8 cellular contexts compared by ENCODE assay signal in the genomic region with DNA sequence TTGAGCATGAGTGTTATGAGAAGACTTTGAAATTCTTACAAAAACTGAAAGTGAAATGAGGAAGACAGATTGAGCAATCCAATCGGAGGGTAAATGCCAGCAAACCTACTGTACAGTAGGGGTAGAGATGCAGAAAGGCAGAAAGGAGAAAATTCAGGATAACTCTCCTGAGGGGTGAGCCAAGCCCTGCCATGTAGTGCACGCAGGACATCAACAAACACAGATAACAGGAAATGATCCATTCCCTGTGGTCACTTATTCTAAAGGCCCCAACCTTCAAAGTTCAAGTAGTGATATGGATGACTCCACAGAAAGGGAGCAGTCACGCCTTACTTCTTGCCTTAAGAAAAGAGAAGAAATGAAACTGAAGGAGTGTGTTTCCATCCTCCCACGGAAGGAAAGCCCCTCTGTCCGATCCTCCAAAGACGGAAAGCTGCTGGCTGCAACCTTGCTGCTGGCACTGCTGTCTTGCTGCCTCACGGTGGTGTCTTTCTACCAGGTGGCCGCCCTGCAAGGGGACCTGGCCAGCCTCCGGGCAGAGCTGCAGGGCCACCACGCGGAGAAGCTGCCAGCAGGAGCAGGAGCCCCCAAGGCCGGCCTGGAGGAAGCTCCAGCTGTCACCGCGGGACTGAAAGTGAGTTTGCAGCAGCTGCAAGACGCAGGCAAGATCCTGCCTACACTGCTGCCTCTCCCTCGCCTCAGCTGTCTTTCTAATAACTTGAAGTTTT. TPM values are rescaled to one million over a fixed set of nuclear protein-coding genes. Genes with fewer than 3 reads are reported as not detected.
DNase-seq lines count a peak whose midpoint lies in the region; ATAC-seq and TF ChIP-seq lines count a peak whose summit lies in the region.

A gene with protein sequence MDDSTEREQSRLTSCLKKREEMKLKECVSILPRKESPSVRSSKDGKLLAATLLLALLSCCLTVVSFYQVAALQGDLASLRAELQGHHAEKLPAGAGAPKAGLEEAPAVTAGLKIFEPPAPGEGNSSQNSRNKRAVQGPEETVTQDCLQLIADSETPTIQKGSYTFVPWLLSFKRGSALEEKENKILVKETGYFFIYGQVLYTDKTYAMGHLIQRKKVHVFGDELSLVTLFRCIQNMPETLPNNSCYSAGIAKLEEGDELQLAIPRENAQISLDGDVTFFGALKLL (plus strand): TSS at position 118 of the 728 bp plus-strand sequence. CDS start 178 bp downstream, at position 296.

- H3K9me3 ChIP-seq in BE2C = no peaks in the 10 kb centered on the region
- H3K9me3 ChIP-seq in ascending aorta = no peaks in the 10 kb centered on the region

- peak; percentile 53 for DNase-seq in BE2C
- DNase-seq in GM19238 (ENCODE audit: insufficient read length, low spot score) = peak; percentile 15
- DNase-seq in T-helper 1 cell = peak; percentile 8 to 54 (median 15)
- no peak for DNase-seq in ascending aorta (ENCODE audit: low spot score in 2 of 2)
- peak; percentile 32 to 37 (median 37) for DNase-seq in immature natural killer cell
- peak; percentile 34 to 44 (median 36) for DNase-seq in stimulated activated CD4-positive, alpha-beta T cell treated with anti-CD3 and anti-CD28 coated beads, Interleukin-12 subunit alpha, Interleukin-12 subunit beta, amount 100 ng/mL, for 48 hours (ENCODE audit: low read depth in 2 of 3, low spot score in 1 of 3)
- DNase-seq in NCI-H1436 (lab: John Stamatoyannopoulos, UW) = no peak

- H3K36me3 Mint-ChIP-seq in immature natural killer cell = peaks cover 0 to 6% (median 0%) of the 10 kb centered on the region in 3 donors

- no peaks in the 10 kb centered on the region for H3K27me3 Mint-ChIP-seq in immature natural killer cell (ENCODE audit: low read depth in 3 of 3)

- peak within 1 kb of the TSS; percentile 46 to 48 for H3K27ac ChIP-seq in ascending aorta

- H3K9me3 Mint-ChIP-seq in immature natural killer cell = no peaks in the 10 kb centered on the region

- H3K4me1 ChIP-seq in BE2C (no peaks in the 10 kb centered on the region), ascending aorta (no peaks in the 10 kb centered on the region)

- peak within 1 kb of the TSS; percentile 69 to 89 (median 82) for H3K27ac Mint-ChIP-seq in immature natural killer cell

- ATAC-seq in HG03354 (IDR thresholded peaks at IDR 0.05; ENCODE audit: poor library complexity, severe bottlenecking, unreplicated experiment) = peak; percentile 74

- no peaks in the 10 kb centered on the region for H3K36me3 ChIP-seq in BE2C
- peaks cover 0 to 6% of the 10 kb centered on the region in 2 donors for H3K36me3 ChIP-seq in ascending aorta

- H3K4me3 Mint-ChIP-seq in immature natural killer cell = peak within 1 kb of the TSS; percentile 76 to 90 (median 85)

- peaks cover 38 to 56% of the 10 kb centered on the region in 2 donors for H3K4me1 Mint-ChIP-seq in immature natural killer cell

- intact Hi-C loops in ascending aorta (cut with DNase I) = no loop called here

- H3K27me3 ChIP-seq in BE2C (peaks cover 10% of the 10 kb centered on the region), ascending aorta (no peaks in the 10 kb centered on the region)

- H3K4me3 ChIP-seq in BE2C (ENCODE audit: low read depth, low read length) (no peak within 1 kb of the TSS; the same call in 1 of the 2 replicates), ascending aorta (peak within 1 kb of the TSS; percentile 51 to 64)

- no peak for TF ChIP-seq CTCF in BE2C (IDR thresholded peaks at IDR 0.05; ENCODE audit: low read depth, low read length)
- no peak for TF ChIP-seq CTCF in ascending aorta (IDR thresholded peaks at IDR 0.05)

RNA-seq across cellular contexts. Expression of the gene that starts here (rescaled TPM):
- 1.3 TPM for polyA plus RNA-seq in BE2C (2012; ENCODE audit: insufficient read depth, insufficient read length, low read depth)
- 15.0 TPM for total RNA-seq in ascending aorta
- 10 to 100 TPM in 2 of 3 donors, 1 to 10 TPM in 1; 6.4 to 17.2 (median 10.2) TPM for polyA plus RNA-seq in immature natural killer cell

Comparison
In these comparisons a context has a peak if more than half of its experiments do, and no peak if none do; other contexts are left out.
1. DNase-seq: peak in BE2C (single experiment), GM19238 (single experiment), T-helper 1 cell (5 of 5), immature natural killer cell (3 of 3) and stimulated activated CD4-positive, alpha-beta T cell treated with anti-CD3 and anti-CD28 coated beads, Interleukin-12 subunit alpha, Interleukin-12 subunit beta, amount 100 ng/mL, for 48 hours (3 of 3); none in ascending aorta (0 of 2) and NCI-H1436 (single experiment).